19 cellular contexts compared by ENCODE assay signal in the genomic region with DNA sequence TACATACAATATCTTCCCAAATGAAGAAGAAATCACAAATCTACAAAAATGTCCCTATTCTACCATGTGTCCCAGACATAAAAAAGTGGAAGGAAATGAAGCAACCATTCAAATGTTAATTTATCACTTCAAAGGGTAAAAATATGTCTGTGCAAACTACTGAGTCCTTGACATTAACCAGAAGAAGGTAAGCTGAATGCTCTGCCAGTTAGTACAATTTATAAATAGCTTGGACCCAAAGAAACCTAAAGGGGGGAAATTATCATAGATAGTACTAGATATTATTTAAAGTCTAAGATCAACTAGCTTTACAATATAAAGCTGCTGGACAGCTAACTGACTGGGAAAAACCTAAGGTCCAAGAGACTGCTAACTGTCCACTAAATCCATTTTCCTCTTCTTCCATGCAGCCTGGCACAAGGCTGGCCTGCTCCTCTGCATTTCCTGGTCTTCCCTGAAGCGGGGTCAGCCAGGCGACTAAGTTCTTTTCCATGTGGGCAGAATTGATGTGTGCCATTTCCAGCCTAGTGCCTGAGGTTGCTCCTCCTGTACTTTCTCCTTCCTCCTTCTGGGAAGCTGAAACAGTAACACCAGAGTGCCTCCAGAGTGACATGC.
DNase-seq lines count a peak whose midpoint lies in the region; ATAC-seq and TF ChIP-seq lines count a peak whose summit lies in the region.
"Had no signal": no experiment of that assay in that cellular context is flagged by ENCODE, and none has a peak within 500 bp of the region (broad histone marks: within the 10 kb centered on the region; RNA-seq: fewer than 3 reads in every experiment).

No MANE protein-coding gene starts in this region.

- no peak overlapping the region for H3K27ac Mint-ChIP-seq in progenitor cell of endocrine pancreas
- H3K27ac Mint-ChIP-seq: CD4-positive, alpha-beta T cell; GM23338 had no signal

- intact Hi-C loops in left ventricle myocardium superior (cut with micrococcal nuclease) = no loop called here
- intact Hi-C loops in left lung (cut with DNase I) = no loop called here
- intact Hi-C loops in stomach (cut with DNase I; ENCODE audit: low total_unique reads) = no loop called here

- DNase-seq in left ventricle myocardium superior (no peak), right atrium auricular region (ENCODE audit: low spot score) (no peak), NCI-H69 (lab: John Stamatoyannopoulos, UW) (peak; percentile 52), left lung (no peak), stomach (no peak), progenitor cell of endocrine pancreas (ENCODE audit: low spot score, unreplicated experiment) (no peak)
- DNase-seq: ACHN; BE2C; CD4-positive, alpha-beta T cell; DMS153; DND-41; EL; HCEC 1CT; IMR-90 had no signal

- H3K4me1 Mint-ChIP-seq in progenitor cell of endocrine pancreas (ENCODE audit: low read depth) = peaks cover 8% of the 10 kb centered on the region
- H3K4me1 Mint-ChIP-seq: GM23338 had no signal

- H3K27ac ChIP-seq in right atrium auricular region = no peak overlapping the region
- H3K27ac ChIP-seq in left lung = no peak overlapping the region
- no peak overlapping the region for H3K27ac ChIP-seq in stomach
- H3K27ac ChIP-seq: C4-2B, HL-60 had no signal

- H3K27me3 Mint-ChIP-seq in progenitor cell of endocrine pancreas = no peaks in the 10 kb centered on the region
- H3K27me3 Mint-ChIP-seq: CD4-positive, alpha-beta T cell had no signal

- H3K36me3 Mint-ChIP-seq in progenitor cell of endocrine pancreas (ENCODE audit: insufficient read depth) = no peaks in the 10 kb centered on the region

- H3K9me3 Mint-ChIP-seq in progenitor cell of endocrine pancreas (ENCODE audit: low read depth) = no peaks in the 10 kb centered on the region
- H3K9me3 Mint-ChIP-seq: CD4-positive, alpha-beta T cell; GM23338 had no signal

- ATAC-seq in left ventricle myocardium superior = peak; percentile 56
- ATAC-seq in left lung = peak; percentile 9
- ATAC-seq: GM12878, GM23338, K562 had no signal

- no peak overlapping the region for H3K4me3 Mint-ChIP-seq in progenitor cell of endocrine pancreas (ENCODE audit: low read depth)
- H3K4me3 Mint-ChIP-seq: CD4-positive, alpha-beta T cell; GM23338 had no signal

- no peak for TF ChIP-seq EP300 in stomach (IDR thresholded peaks at IDR 0.05)

- H3K9me3 ChIP-seq in right atrium auricular region (no peaks in the 10 kb centered on the region), left lung (no peaks in the 10 kb centered on the region), stomach (no peaks in the 10 kb centered on the region)
- H3K9me3 ChIP-seq: BE2C had no signal

- H3K4me3 ChIP-seq in right atrium auricular region = no peak overlapping the region
- no peak overlapping the region for H3K4me3 ChIP-seq in left lung
- no peak overlapping the region for H3K4me3 ChIP-seq in stomach
- H3K4me3 ChIP-seq: GM12878, GM23338, K562 had no signal

- H3K27me3 ChIP-seq in right atrium auricular region (no peaks in the 10 kb centered on the region), left lung (no peaks in the 10 kb centered on the region), stomach (no peaks in the 10 kb centered on the region)
- H3K27me3 ChIP-seq: BE2C had no signal

- WGBS in stomach, 5 donors = 74 to 90% (median 84%) methylated on average over 2 of the region's 2 CpGs

- no peak for TF ChIP-seq CTCF in right atrium auricular region (IDR thresholded peaks at IDR 0.05)
- TF ChIP-seq CTCF in left lung (IDR thresholded peaks at IDR 0.05) = no peak
- TF ChIP-seq CTCF in stomach (IDR thresholded peaks at IDR 0.05) = no peak
- no peak for TF ChIP-seq CTCF in progenitor cell of endocrine pancreas (IDR thresholded peaks at IDR 0.05; ENCODE audit: unreplicated experiment)

- TF ChIP-seq POLR2A in stomach (IDR thresholded peaks at IDR 0.05) = no peak

- H3K4me1 ChIP-seq in right atrium auricular region (no peaks in the 10 kb centered on the region), left lung (no peaks in the 10 kb centered on the region), stomach (no peaks in the 10 kb centered on the region)

- H3K36me3 ChIP-seq in right atrium auricular region (no peaks in the 10 kb centered on the region), left lung (no peaks in the 10 kb centered on the region), stomach (no peaks in the 10 kb centered on the region)
- H3K36me3 ChIP-seq: BE2C had no signal
